ENCODE assay signal across 1 cellular context in the genomic region with DNA sequence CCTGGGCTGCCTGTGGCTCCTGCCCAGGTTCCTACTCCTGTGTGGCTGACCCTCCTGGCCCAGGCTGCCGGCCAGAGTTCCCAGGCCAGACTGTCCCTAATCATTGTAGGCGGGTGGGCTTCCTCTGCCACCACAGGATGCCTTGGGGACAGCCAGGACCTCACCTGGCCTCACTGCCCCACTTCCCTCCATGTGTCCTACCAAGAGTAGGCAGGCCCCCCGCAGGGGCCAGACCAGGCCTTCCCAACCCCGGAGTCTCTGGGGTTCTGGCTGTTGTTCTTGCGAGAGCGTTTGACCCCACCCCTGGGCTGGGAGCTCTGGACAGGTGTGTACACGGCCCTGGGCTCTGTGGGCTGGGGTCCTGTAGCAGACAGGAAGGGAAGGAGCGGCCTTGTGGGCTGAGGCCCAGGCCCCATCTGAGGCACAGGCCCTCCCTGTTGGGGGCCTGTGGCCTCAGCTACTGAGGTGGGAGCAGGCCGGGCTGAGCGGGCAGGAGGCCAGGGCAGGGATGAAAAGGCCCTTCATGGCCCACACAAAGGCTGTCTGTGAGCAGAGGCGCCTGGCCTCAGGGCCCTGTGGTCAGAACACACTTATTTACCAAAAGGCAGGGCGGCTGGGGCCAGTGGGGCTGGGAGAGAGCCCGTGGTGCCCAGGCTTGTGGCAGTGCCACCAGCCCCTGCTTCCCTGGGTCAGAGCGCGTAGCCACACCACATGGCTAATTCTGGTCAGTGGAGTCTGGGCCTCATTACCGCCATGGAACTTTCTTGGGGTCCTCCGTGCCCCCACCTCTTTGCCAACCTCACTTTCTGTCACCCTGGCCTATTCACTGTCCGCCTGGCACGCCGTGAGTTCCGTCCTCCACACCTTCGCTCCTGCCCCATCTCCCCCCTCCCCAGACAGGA.
TF ChIP-seq lines count a peak whose summit lies in the region.

No MANE protein-coding gene starts in this region.

TF ChIP-seq in HepG2, 621 proteins besides CTCF, POLR2A, EP300 and RAD21 (continued from another document and continues in another):
- TF ChIP-seq NPAS2 (CRISPR knock-in tag; IDR thresholded peaks at IDR 0.05; ENCODE audit: borderline replicate concordance) (no peak), HDAC6 (IDR thresholded peaks at IDR 0.05; ENCODE audit: low read depth, low read length) (no peak), SCMH1 (CRISPR knock-in tag; IDR thresholded peaks at IDR 0.05; ENCODE audit: borderline replicate concordance) (no peak), ZNF205 (CRISPR knock-in tag; IDR thresholded peaks at IDR 0.05) (no peak; the same call in 1 of the 2 replicates), ZNF230 (CRISPR knock-in tag; IDR thresholded peaks at IDR 0.05) (peak; percentile 73; the same call in 1 of the 2 replicates), ZNF83 (CRISPR knock-in tag; IDR thresholded peaks at IDR 0.05; ENCODE audit: borderline replicate concordance) (no peak; the same call in 1 of the 2 replicates), ZNF713 (CRISPR knock-in tag; IDR thresholded peaks at IDR 0.05) (no peak), TBX3 (IDR thresholded peaks at IDR 0.05; ENCODE audit: borderline replicate concordance) (no peak), ZNF614 (CRISPR knock-in tag; IDR thresholded peaks at IDR 0.05; ENCODE audit: borderline replicate concordance) (no peak; the same call in 1 of the 2 replicates), ZNF589 (CRISPR knock-in tag; conservative IDR thresholded peaks at IDR 0.05) (no peak), NCOR1 (IDR thresholded peaks at IDR 0.05; ENCODE audit: borderline replicate concordance, low read length) (no peak), ASH2L (IDR thresholded peaks at IDR 0.05; ENCODE audit: insufficient read length, low read depth, low read length) (peak; percentile 45), ZNF274 (CRISPR knock-in tag; IDR thresholded peaks at IDR 0.05) (peak; percentile 57; the same call in 1 of the 2 replicates), ZNF746 (CRISPR knock-in tag; IDR thresholded peaks at IDR 0.05) (peak; percentile 68), NBN (conservative IDR thresholded peaks at IDR 0.05) (no peak), GABPA (IDR thresholded peaks at IDR 0.05; ENCODE audit: low read depth, low read length) (no peak), GABPA (CRISPR knock-in tag; IDR thresholded peaks at IDR 0.05; ENCODE audit: low read depth) (no peak), ERF (CRISPR knock-in tag; IDR thresholded peaks at IDR 0.05) (0 out of 2 replicates have a peak, but pooled peaks have one; percentile 48), CBFB (CRISPR knock-in tag; IDR thresholded peaks at IDR 0.05) (peak; percentile 63), ZNF253 (CRISPR knock-in tag; IDR thresholded peaks at IDR 0.05; ENCODE audit: borderline replicate concordance) (no peak), AGO1 (IDR thresholded peaks at IDR 0.05; ENCODE audit: low read depth, low read length, poor library complexity, severe bottlenecking) (peak; percentile 89), ZNF17 (CRISPR knock-in tag; IDR thresholded peaks at IDR 0.05) (no peak), FOSL2 (CRISPR knock-in tag; IDR thresholded peaks at IDR 0.05) (peak; percentile 58; the same call in 1 of the 2 replicates), ZNF292 (CRISPR knock-in tag; IDR thresholded peaks at IDR 0.05; ENCODE audit: borderline replicate concordance, low read depth) (peak; percentile 80), CREM (IDR thresholded peaks at IDR 0.05) (peak; percentile 58; the same call in 1 of the 2 replicates), CREM (CRISPR knock-in tag; IDR thresholded peaks at IDR 0.05) (no peak), ZNF331 (CRISPR knock-in tag; IDR thresholded peaks at IDR 0.05) (peak; percentile 66; the same call in 1 of the 2 replicates), TMF1 (CRISPR knock-in tag; IDR thresholded peaks at IDR 0.05; ENCODE audit: low read depth) (no peak), SNAI1 (CRISPR knock-in tag; IDR thresholded peaks at IDR 0.05; ENCODE audit: borderline replicate concordance) (no peak), PPARG (CRISPR knock-in tag; conservative IDR thresholded peaks at IDR 0.05) (peak; percentile 24; the same call in 1 of the 2 replicates), ZNF367 (CRISPR knock-in tag; IDR thresholded peaks at IDR 0.05; ENCODE audit: borderline replicate concordance) (no peak), ZBTB7A (CRISPR knock-in tag; IDR thresholded peaks at IDR 0.05) (peak; percentile 65; the same call in 1 of the 2 replicates), KLF15 (CRISPR knock-in tag; IDR thresholded peaks at IDR 0.05; ENCODE audit: borderline replicate concordance) (no peak), ZNF607 (CRISPR knock-in tag; IDR thresholded peaks at IDR 0.05; ENCODE audit: borderline replicate concordance) (no peak), GATAD2A (CRISPR knock-in tag; IDR thresholded peaks at IDR 0.05) (peak; percentile 94), ZNF709 (CRISPR knock-in tag; IDR thresholded peaks at IDR 0.05) (peak; percentile 81; the same call in 1 of the 2 replicates), SKI (IDR thresholded peaks at IDR 0.05; ENCODE audit: partially characterized antibody) (peak; percentile 45), ATAD3A (CRISPR knock-in tag; IDR thresholded peaks at IDR 0.05) (no peak), NR1H2 (CRISPR knock-in tag; IDR thresholded peaks at IDR 0.05; ENCODE audit: borderline replicate concordance, low read depth) (no peak), KDM1A (CRISPR knock-in tag; IDR thresholded peaks at IDR 0.05) (peak; percentile 19; the same call in 1 of the 2 replicates), JARID2 (CRISPR knock-in tag; IDR thresholded peaks at IDR 0.05; ENCODE audit: insufficient replicate concordance) (no peak), PHF5A (CRISPR knock-in tag; IDR thresholded peaks at IDR 0.05; ENCODE audit: low read depth, unreplicated experiment) (peak; percentile 24), SIN3B (IDR thresholded peaks at IDR 0.05; ENCODE audit: low read length) (no peak), HNF4A (CRISPR knock-in tag; IDR thresholded peaks at IDR 0.05) (peak; percentile 65), ISL2 (CRISPR knock-in tag; IDR thresholded peaks at IDR 0.05) (peak; percentile 69), ZNF619 (CRISPR knock-in tag; IDR thresholded peaks at IDR 0.05) (0 out of 2 replicates have a peak, but pooled peaks have one; percentile 43), ZFY (CRISPR knock-in tag; IDR thresholded peaks at IDR 0.05) (peak; percentile 99), ZNF543 (CRISPR knock-in tag; IDR thresholded peaks at IDR 0.05) (no peak; the same call in none of the 2 replicates), MAFK (conservative IDR thresholded peaks at IDR 0.05 in 1 of 2, IDR thresholded peaks at IDR 0.05 in 1 of 2; ENCODE audit: low read length in 2 of 2) (no peak), SOX13 (IDR thresholded peaks at IDR 0.05) (peak; percentile 12; the same call in 1 of the 2 replicates), SOX13 (CRISPR knock-in tag; conservative IDR thresholded peaks at IDR 0.05 in 1 of 2, IDR thresholded peaks at IDR 0.05 in 1 of 2) (peak in 1 of 2 experiments; percentile 78; a peak in 2 of 4 replicates), IRX3 (CRISPR knock-in tag; IDR thresholded peaks at IDR 0.05; ENCODE audit: borderline replicate concordance, low read depth) (peak; percentile 79; the same call in 1 of the 2 replicates), ELF3 (CRISPR knock-in tag; IDR thresholded peaks at IDR 0.05) (peak; percentile 58), ZBTB38 (CRISPR knock-in tag; IDR thresholded peaks at IDR 0.05) (peak; percentile 87; the same call in 1 of the 2 replicates), ZNF562 (CRISPR knock-in tag; IDR thresholded peaks at IDR 0.05; ENCODE audit: borderline replicate concordance) (no peak), SP140L (CRISPR knock-in tag; IDR thresholded peaks at IDR 0.05; ENCODE audit: borderline replicate concordance) (no peak), DPF2 (CRISPR knock-in tag; IDR thresholded peaks at IDR 0.05; ENCODE audit: borderline replicate concordance, low read depth) (peak; percentile 53; the same call in 1 of the 2 replicates)
- TF ChIP-seq, protein P1, sequence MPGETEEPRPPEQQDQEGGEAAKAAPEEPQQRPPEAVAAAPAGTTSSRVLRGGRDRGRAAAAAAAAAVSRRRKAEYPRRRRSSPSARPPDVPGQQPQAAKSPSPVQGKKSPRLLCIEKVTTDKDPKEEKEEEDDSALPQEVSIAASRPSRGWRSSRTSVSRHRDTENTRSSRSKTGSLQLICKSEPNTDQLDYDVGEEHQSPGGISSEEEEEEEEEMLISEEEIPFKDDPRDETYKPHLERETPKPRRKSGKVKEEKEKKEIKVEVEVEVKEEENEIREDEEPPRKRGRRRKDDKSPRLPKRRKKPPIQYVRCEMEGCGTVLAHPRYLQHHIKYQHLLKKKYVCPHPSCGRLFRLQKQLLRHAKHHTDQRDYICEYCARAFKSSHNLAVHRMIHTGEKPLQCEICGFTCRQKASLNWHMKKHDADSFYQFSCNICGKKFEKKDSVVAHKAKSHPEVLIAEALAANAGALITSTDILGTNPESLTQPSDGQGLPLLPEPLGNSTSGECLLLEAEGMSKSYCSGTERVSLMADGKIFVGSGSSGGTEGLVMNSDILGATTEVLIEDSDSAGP (CRISPR knock-in tag; IDR thresholded peaks at IDR 0.05; ENCODE audit: borderline replicate concordance), result peak; percentile 28
- TF ChIP-seq, protein P2, sequence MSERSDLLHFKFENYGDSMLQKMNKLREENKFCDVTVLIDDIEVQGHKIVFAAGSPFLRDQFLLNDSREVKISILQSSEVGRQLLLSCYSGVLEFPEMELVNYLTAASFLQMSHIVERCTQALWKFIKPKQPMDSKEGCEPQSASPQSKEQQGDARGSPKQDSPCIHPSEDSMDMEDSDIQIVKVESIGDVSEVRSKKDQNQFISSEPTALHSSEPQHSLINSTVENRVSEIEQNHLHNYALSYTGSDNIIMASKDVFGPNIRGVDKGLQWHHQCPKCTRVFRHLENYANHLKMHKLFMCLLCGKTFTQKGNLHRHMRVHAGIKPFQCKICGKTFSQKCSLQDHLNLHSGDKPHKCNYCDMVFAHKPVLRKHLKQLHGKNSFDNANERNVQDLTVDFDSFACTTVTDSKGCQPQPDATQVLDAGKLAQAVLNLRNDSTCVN (CRISPR knock-in tag; IDR thresholded peaks at IDR 0.05; ENCODE audit: borderline replicate concordance), result no peak
- TF ChIP-seq, protein P3, sequence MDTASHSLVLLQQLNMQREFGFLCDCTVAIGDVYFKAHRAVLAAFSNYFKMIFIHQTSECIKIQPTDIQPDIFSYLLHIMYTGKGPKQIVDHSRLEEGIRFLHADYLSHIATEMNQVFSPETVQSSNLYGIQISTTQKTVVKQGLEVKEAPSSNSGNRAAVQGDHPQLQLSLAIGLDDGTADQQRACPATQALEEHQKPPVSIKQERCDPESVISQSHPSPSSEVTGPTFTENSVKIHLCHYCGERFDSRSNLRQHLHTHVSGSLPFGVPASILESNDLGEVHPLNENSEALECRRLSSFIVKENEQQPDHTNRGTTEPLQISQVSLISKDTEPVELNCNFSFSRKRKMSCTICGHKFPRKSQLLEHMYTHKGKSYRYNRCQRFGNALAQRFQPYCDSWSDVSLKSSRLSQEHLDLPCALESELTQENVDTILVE (CRISPR knock-in tag; IDR thresholded peaks at IDR 0.05), result no peak; the same call in 1 of the 2 replicates
- TF ChIP-seq, protein P4, sequence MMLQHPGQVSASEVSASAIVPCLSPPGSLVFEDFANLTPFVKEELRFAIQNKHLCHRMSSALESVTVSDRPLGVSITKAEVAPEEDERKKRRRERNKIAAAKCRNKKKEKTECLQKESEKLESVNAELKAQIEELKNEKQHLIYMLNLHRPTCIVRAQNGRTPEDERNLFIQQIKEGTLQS (CRISPR knock-in tag; IDR thresholded peaks at IDR 0.05), result no peak
- TF ChIP-seq, protein P5, sequence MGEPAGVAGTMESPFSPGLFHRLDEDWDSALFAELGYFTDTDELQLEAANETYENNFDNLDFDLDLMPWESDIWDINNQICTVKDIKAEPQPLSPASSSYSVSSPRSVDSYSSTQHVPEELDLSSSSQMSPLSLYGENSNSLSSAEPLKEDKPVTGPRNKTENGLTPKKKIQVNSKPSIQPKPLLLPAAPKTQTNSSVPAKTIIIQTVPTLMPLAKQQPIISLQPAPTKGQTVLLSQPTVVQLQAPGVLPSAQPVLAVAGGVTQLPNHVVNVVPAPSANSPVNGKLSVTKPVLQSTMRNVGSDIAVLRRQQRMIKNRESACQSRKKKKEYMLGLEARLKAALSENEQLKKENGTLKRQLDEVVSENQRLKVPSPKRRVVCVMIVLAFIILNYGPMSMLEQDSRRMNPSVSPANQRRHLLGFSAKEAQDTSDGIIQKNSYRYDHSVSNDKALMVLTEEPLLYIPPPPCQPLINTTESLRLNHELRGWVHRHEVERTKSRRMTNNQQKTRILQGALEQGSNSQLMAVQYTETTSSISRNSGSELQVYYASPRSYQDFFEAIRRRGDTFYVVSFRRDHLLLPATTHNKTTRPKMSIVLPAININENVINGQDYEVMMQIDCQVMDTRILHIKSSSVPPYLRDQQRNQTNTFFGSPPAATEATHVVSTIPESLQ (CRISPR knock-in tag; conservative IDR thresholded peaks at IDR 0.05), result no peak
- TF ChIP-seq, protein P6, sequence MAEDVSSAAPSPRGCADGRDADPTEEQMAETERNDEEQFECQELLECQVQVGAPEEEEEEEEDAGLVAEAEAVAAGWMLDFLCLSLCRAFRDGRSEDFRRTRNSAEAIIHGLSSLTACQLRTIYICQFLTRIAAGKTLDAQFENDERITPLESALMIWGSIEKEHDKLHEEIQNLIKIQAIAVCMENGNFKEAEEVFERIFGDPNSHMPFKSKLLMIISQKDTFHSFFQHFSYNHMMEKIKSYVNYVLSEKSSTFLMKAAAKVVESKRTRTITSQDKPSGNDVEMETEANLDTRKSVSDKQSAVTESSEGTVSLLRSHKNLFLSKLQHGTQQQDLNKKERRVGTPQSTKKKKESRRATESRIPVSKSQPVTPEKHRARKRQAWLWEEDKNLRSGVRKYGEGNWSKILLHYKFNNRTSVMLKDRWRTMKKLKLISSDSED (CRISPR knock-in tag; IDR thresholded peaks at IDR 0.05), result no peak
- TF ChIP-seq, protein P7, sequence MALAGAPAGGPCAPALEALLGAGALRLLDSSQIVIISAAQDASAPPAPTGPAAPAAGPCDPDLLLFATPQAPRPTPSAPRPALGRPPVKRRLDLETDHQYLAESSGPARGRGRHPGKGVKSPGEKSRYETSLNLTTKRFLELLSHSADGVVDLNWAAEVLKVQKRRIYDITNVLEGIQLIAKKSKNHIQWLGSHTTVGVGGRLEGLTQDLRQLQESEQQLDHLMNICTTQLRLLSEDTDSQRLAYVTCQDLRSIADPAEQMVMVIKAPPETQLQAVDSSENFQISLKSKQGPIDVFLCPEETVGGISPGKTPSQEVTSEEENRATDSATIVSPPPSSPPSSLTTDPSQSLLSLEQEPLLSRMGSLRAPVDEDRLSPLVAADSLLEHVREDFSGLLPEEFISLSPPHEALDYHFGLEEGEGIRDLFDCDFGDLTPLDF (CRISPR knock-in tag; IDR thresholded peaks at IDR 0.05), result no peak
- TF ChIP-seq, protein P8, sequence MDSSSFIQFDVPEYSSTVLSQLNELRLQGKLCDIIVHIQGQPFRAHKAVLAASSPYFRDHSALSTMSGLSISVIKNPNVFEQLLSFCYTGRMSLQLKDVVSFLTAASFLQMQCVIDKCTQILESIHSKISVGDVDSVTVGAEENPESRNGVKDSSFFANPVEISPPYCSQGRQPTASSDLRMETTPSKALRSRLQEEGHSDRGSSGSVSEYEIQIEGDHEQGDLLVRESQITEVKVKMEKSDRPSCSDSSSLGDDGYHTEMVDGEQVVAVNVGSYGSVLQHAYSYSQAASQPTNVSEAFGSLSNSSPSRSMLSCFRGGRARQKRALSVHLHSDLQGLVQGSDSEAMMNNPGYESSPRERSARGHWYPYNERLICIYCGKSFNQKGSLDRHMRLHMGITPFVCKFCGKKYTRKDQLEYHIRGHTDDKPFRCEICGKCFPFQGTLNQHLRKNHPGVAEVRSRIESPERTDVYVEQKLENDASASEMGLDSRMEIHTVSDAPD (CRISPR knock-in tag; IDR thresholded peaks at IDR 0.05), result peak; percentile 93; the same call in 1 of the 2 replicates
